Comparison of ENCODE assay signal across 18 cellular contexts in the genomic region with DNA sequence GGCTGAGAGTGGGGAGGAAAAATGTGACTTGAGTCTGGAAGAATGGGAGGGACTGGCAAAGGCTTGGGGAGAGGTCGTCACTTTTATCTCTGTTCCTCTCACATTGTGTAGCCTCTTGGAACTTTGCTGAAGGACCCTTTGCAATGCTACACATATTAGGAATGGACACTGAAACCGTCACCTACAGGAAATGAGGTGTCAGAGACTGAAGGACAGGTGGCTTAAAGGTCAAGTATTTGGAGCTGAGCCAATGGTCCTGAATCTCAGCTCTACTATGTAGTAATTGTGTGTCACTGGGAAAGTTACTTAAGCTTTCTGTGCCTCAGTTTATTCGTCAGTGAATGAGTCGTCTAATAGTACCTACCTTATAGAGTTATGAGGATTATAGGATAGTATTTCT. TPM values are rescaled to one million over a fixed set of nuclear protein-coding genes. Genes with fewer than 3 reads are reported as not detected.
DNase-seq lines count a peak whose midpoint lies in the region; ATAC-seq and TF ChIP-seq lines count a peak whose summit lies in the region.
"Had no signal": no experiment of that assay in that cellular context is flagged by ENCODE, and none has a peak within 500 bp of the region (broad histone marks: within the 10 kb centered on the region; RNA-seq: fewer than 3 reads in every experiment).

No MANE protein-coding gene starts in this region.

- peaks cover 71 to 72% of the 10 kb centered on the region in 2 donors for H3K4me1 Mint-ChIP-seq in natural killer cell
- H3K4me1 Mint-ChIP-seq in activated T-helper 2 cell treated with anti-CD3 and anti-CD28 coated beads, Interferon-gamma antibody, Interleukin-2, Interleukin-4, amounts not matched to agents 10 μg/mL and 5 μg/mL and 100 μg/mL, durations not matched to agents 14 hours and 24 hours and 36 hours (ENCODE audit: low read depth): peaks cover 46% of the 10 kb centered on the region
- H3K4me1 Mint-ChIP-seq in activated CD8-positive, alpha-beta T cell treated with anti-CD3 and anti-CD28 coated beads for 36 hours (ENCODE audit: low read depth): peaks cover 16% of the 10 kb centered on the region

- intact Hi-C loops in natural killer cell (cut with micrococcal nuclease): no loop called here
- intact Hi-C loops in activated T-helper 2 cell treated with anti-CD3 and anti-CD28 coated beads, Interferon-gamma antibody, Interleukin-2, Interleukin-4, amounts not matched to agents 10 μg/mL and 5 μg/mL and 100 μg/mL, durations not matched to agents 14 hours and 24 hours and 36 hours (cut with micrococcal nuclease): no loop called here
- intact Hi-C loops in activated CD8-positive, alpha-beta T cell treated with anti-CD3 and anti-CD28 coated beads for 36 hours (cut with micrococcal nuclease): no loop called here

- peak; percentile 46 for DNase-seq in DMS53 treated with DMSO at 0.1 percent for 48 hours (lab: John Stamatoyannopoulos, UW; ENCODE audit: unreplicated experiment)
- peak; percentile 16 for DNase-seq in RPMI8226
- DNase-seq in natural killer cell: no peak
- DNase-seq in activated T-helper 2 cell treated with anti-CD3 and anti-CD28 coated beads, Interferon-gamma antibody, Interleukin-2, Interleukin-4, amounts not matched to agents 10 μg/mL and 5 μg/mL and 100 μg/mL, durations not matched to agents 14 hours and 24 hours and 36 hours (ENCODE audit: low spot score): no peak
- no peak for DNase-seq in activated CD8-positive, alpha-beta T cell treated with anti-CD3 and anti-CD28 coated beads for 36 hours
- no peak for DNase-seq in NCI-H82 treated with DMSO at 0.1 percent for 48 hours (lab: John Stamatoyannopoulos, UW; ENCODE audit: unreplicated experiment)
- DNase-seq: ACHN; CD4-positive, CD25-positive, alpha-beta regulatory T cell; DND-41; GDM1; HCEC 1CT; KG1; NCI-H1092; NCI-H2107; NCI-H345; Peyer's patch; SIG-M5 had no signal

- H3K27ac Mint-ChIP-seq in natural killer cell: peak overlapping the region in 1 of 2 donors; percentile 92
- no peak overlapping the region for H3K27ac Mint-ChIP-seq in activated T-helper 2 cell treated with anti-CD3 and anti-CD28 coated beads, Interferon-gamma antibody, Interleukin-2, Interleukin-4, amounts not matched to agents 10 μg/mL and 5 μg/mL and 100 μg/mL, durations not matched to agents 14 hours and 24 hours and 36 hours
- no peak overlapping the region for H3K27ac Mint-ChIP-seq in activated CD8-positive, alpha-beta T cell treated with anti-CD3 and anti-CD28 coated beads for 36 hours

- CTCF ChIA-PET in activated CD8-positive, alpha-beta T cell treated with anti-CD3 and anti-CD28 coated beads for 36 hours (lab: Charles Lee): interaction anchor here (0.7 kb wide), 1 partner anchor 28 kb away, joined by 3 read pairs; no protein-coding TSS in a partner anchor

- POLR2A ChIA-PET in activated CD8-positive, alpha-beta T cell treated with anti-CD3 and anti-CD28 coated beads for 36 hours (lab: Charles Lee): no interaction called here

- H3K9me3 Mint-ChIP-seq in natural killer cell: no peaks in the 10 kb centered on the region
- peaks cover 4% of the 10 kb centered on the region for H3K9me3 Mint-ChIP-seq in activated T-helper 2 cell treated with anti-CD3 and anti-CD28 coated beads, Interferon-gamma antibody, Interleukin-2, Interleukin-4, amounts not matched to agents 10 μg/mL and 5 μg/mL and 100 μg/mL, durations not matched to agents 14 hours and 24 hours and 36 hours
- H3K9me3 Mint-ChIP-seq in activated CD8-positive, alpha-beta T cell treated with anti-CD3 and anti-CD28 coated beads for 36 hours: no peaks in the 10 kb centered on the region

- TF ChIP-seq CTCF in natural killer cell (IDR thresholded peaks at IDR 0.05): no peak
- no peak for TF ChIP-seq CTCF in activated CD8-positive, alpha-beta T cell treated with anti-CD3 and anti-CD28 coated beads for 36 hours (IDR thresholded peaks at IDR 0.05)

- peak; percentile 58 for ATAC-seq in GM19452 (IDR thresholded peaks at IDR 0.05; ENCODE audit: unreplicated experiment)
- ATAC-seq in natural killer cell: no peak
- ATAC-seq in activated CD8-positive, alpha-beta T cell treated with anti-CD3 and anti-CD28 coated beads for 36 hours: no peak

- H3K27me3 Mint-ChIP-seq in natural killer cell (ENCODE audit: low read depth in 2 of 2): no peaks in the 10 kb centered on the region
- no peaks in the 10 kb centered on the region for H3K27me3 Mint-ChIP-seq in activated T-helper 2 cell treated with anti-CD3 and anti-CD28 coated beads, Interferon-gamma antibody, Interleukin-2, Interleukin-4, amounts not matched to agents 10 μg/mL and 5 μg/mL and 100 μg/mL, durations not matched to agents 14 hours and 24 hours and 36 hours (ENCODE audit: low read depth)
- no peaks in the 10 kb centered on the region for H3K27me3 Mint-ChIP-seq in activated CD8-positive, alpha-beta T cell treated with anti-CD3 and anti-CD28 coated beads for 36 hours
- H3K27me3 Mint-ChIP-seq: CD4-positive, CD25-positive, alpha-beta regulatory T cell had no signal

- peak overlapping the region; percentile 43 for H3K4me3 Mint-ChIP-seq in natural killer cell
- H3K4me3 Mint-ChIP-seq in activated T-helper 2 cell treated with anti-CD3 and anti-CD28 coated beads, Interferon-gamma antibody, Interleukin-2, Interleukin-4, amounts not matched to agents 10 μg/mL and 5 μg/mL and 100 μg/mL, durations not matched to agents 14 hours and 24 hours and 36 hours (ENCODE audit: low read depth): no peak overlapping the region
- no peak overlapping the region for H3K4me3 Mint-ChIP-seq in activated CD8-positive, alpha-beta T cell treated with anti-CD3 and anti-CD28 coated beads for 36 hours
- H3K4me3 Mint-ChIP-seq: CD4-positive, CD25-positive, alpha-beta regulatory T cell had no signal

- no peaks in the 10 kb centered on the region for H3K36me3 Mint-ChIP-seq in natural killer cell
- peaks cover 60% of the 10 kb centered on the region for H3K36me3 Mint-ChIP-seq in activated T-helper 2 cell treated with anti-CD3 and anti-CD28 coated beads, Interferon-gamma antibody, Interleukin-2, Interleukin-4, amounts not matched to agents 10 μg/mL and 5 μg/mL and 100 μg/mL, durations not matched to agents 14 hours and 24 hours and 36 hours (ENCODE audit: low read depth)
- peaks cover 8% of the 10 kb centered on the region for H3K36me3 Mint-ChIP-seq in activated CD8-positive, alpha-beta T cell treated with anti-CD3 and anti-CD28 coated beads for 36 hours (ENCODE audit: low read depth)
- H3K36me3 Mint-ChIP-seq: CD4-positive, CD25-positive, alpha-beta regulatory T cell had no signal

RNA-seq across cellular contexts. Expression of gene MCTP2, which starts 14.7 kb away (rescaled TPM):
- 100 to 1,000 TPM; 235 to 312 (median 261) TPM for total RNA-seq in natural killer cell
- 91.5 and 93.2 TPM in 2 replicates for total RNA-seq in activated T-helper 2 cell treated with anti-CD3 and anti-CD28 coated beads, Interferon-gamma antibody, Interleukin-2, Interleukin-4, amounts not matched to agents 10 μg/mL and 5 μg/mL and 100 μg/mL, durations not matched to agents 14 hours and 24 hours and 36 hours
- total RNA-seq in activated CD8-positive, alpha-beta T cell treated with anti-CD3 and anti-CD28 coated beads for 36 hours: 10 to 100 TPM; 16.2 to 18.3 TPM

Comparison
In these comparisons a context has a peak if more than half of its experiments do, and no peak if none do; other contexts are left out.
1. DNase-seq: peak in DMS53 treated with DMSO at 0.1 percent for 48 hours (single experiment) and RPMI8226 (single experiment); none in natural killer cell (single experiment), activated T-helper 2 cell treated with anti-CD3 and anti-CD28 coated beads, Interferon-gamma antibody, Interleukin-2, Interleukin-4, amounts not matched to agents 10 μg/mL and 5 μg/mL and 100 μg/mL, durations not matched to agents 14 hours and 24 hours and 36 hours (single experiment), activated CD8-positive, alpha-beta T cell treated with anti-CD3 and anti-CD28 coated beads for 36 hours (single experiment) and NCI-H82 treated with DMSO at 0.1 percent for 48 hours (single experiment).